Comparison of ENCODE assay signal across 8 cellular contexts in the genomic region with DNA sequence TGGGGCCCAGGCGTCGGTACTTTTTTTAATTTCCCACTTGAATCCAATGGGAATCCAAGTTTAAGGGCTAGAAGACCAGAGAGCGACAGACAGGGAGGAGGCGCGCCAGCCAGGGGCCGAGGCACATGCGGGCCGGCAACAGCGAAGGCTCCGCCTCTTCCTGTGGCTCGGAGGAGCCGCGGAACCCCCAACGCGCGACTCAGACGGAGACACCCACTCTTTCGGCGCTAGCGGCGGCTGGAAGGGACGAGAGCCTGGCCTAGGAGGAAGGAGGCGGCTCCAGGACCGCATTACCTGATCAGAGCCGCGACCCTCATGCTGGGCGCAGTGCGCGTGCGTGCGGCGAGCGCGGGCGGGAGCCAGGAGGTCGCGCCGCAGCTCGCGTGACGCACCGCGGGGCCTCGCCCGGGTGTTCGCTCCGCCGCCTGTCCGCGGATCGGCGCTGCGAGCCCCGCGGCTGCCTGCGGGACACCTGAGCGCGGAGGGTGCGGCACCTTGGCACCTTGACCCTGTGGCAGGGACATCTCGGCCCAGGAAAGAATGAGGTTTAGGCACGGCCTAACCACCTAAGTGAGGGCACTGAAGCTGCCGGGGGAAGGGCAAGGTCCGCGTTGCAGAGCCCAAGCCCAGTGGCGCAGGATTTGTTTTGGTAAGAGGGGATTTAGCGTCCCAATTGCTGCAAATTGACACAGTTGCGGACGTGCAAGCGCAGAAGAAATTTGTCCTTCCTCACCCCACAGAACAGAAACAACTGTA. TPM values are rescaled to one million over a fixed set of nuclear protein-coding genes. Genes with fewer than 3 reads are reported as not detected.
DNase-seq lines count a peak whose midpoint lies in the region; ATAC-seq and TF ChIP-seq lines count a peak whose summit lies in the region.

A gene with protein sequence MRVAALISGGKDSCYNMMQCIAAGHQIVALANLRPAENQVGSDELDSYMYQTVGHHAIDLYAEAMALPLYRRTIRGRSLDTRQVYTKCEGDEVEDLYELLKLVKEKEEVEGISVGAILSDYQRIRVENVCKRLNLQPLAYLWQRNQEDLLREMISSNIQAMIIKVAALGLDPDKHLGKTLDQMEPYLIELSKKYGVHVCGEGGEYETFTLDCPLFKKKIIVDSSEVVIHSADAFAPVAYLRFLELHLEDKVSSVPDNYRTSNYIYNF (minus strand): TSS at position 341 of the 756 bp plus-strand sequence. CDS start 24 bp downstream, at position 317.

- H3K9me3 ChIP-seq in DND-41 (ENCODE audit: insufficient read depth, low read length, severe bottlenecking): no peaks in the 10 kb centered on the region

- H3K4me3 ChIP-seq in DND-41 (ENCODE audit: low read depth in 1 of 2, low read length in 2 of 2) (peak within 1 kb of the TSS; percentile 53 to 88), fibroblast of pulmonary artery (replicated peaks; ENCODE audit: low read depth, low read length) (peak within 1 kb of the TSS; percentile 73)
- peak within 1 kb of the TSS; percentile 68 for H3K4me3 ChIP-seq in Jurkat, Clone E6-1 (ENCODE audit: low read length)

- no peaks in the 10 kb centered on the region for H3K36me3 Mint-ChIP-seq in activated T-helper 17 cell treated with anti-CD3 and anti-CD28 coated beads, Interleukin-2, amount 50 U/mL, for 72 hours (ENCODE audit: low read depth)
- peaks cover 34% of the 10 kb centered on the region for H3K36me3 Mint-ChIP-seq in nephron progenitor cell (ENCODE audit: low read depth)
- H3K36me3 Mint-ChIP-seq in stimulated activated naive CD8-positive, alpha-beta T cell treated with anti-CD3 and anti-CD28 coated beads, Interleukin-15, Interleukin-2, amounts not matched to agents 100 ng/mL and 50 ng/mL, for 24 hours (ENCODE audit: low read depth): no peaks in the 10 kb centered on the region

- peaks cover 3% of the 10 kb centered on the region for H3K9me3 Mint-ChIP-seq in activated T-helper 17 cell treated with anti-CD3 and anti-CD28 coated beads, Interleukin-2, amount 50 U/mL, for 72 hours
- peaks cover 15% of the 10 kb centered on the region for H3K9me3 Mint-ChIP-seq in nephron progenitor cell
- no peaks in the 10 kb centered on the region for H3K9me3 Mint-ChIP-seq in stimulated activated naive CD8-positive, alpha-beta T cell treated with anti-CD3 and anti-CD28 coated beads, Interleukin-15, Interleukin-2, amounts not matched to agents 100 ng/mL and 50 ng/mL, for 24 hours

- ATAC-seq in DND-41 (ENCODE audit: insufficient read depth, low read depth): peak; percentile 91
- ATAC-seq in GM21717 (IDR thresholded peaks at IDR 0.05; ENCODE audit: unreplicated experiment): peak; percentile 91
- ATAC-seq in activated T-helper 17 cell treated with anti-CD3 and anti-CD28 coated beads, Interleukin-2, amount 50 U/mL, for 72 hours (replicated peaks): peak; percentile 95

- DNase-seq in DND-41: peak; percentile 84
- peak; percentile 75 for DNase-seq in Jurkat, Clone E6-1 (ENCODE audit: low read depth, low spot score)
- DNase-seq in RPMI8226: peak; percentile 60
- DNase-seq in fibroblast of pulmonary artery (ENCODE audit: low read depth): peak; percentile 88
- peak; percentile 81 for DNase-seq in nephron progenitor cell

- H3K79me2 ChIP-seq in DND-41 (ENCODE audit: insufficient read depth, low read length): peaks cover 3% of the 10 kb centered on the region; the same call in 1 of the 2 replicates

- peaks cover 13% of the 10 kb centered on the region for H3K4me1 Mint-ChIP-seq in activated T-helper 17 cell treated with anti-CD3 and anti-CD28 coated beads, Interleukin-2, amount 50 U/mL, for 72 hours
- H3K4me1 Mint-ChIP-seq in nephron progenitor cell: peaks cover 51% of the 10 kb centered on the region
- peaks cover 23% of the 10 kb centered on the region for H3K4me1 Mint-ChIP-seq in stimulated activated naive CD8-positive, alpha-beta T cell treated with anti-CD3 and anti-CD28 coated beads, Interleukin-15, Interleukin-2, amounts not matched to agents 100 ng/mL and 50 ng/mL, for 24 hours (ENCODE audit: low read depth)

- H3K36me3 ChIP-seq in DND-41 (ENCODE audit: insufficient read depth, low read length): no peaks in the 10 kb centered on the region

- H3K4me2 ChIP-seq in DND-41 (ENCODE audit: insufficient read depth, low read length): peak within 1 kb of the TSS; percentile 80

- TF ChIP-seq CTCF in DND-41 (IDR thresholded peaks at IDR 0.05; ENCODE audit: borderline replicate concordance, extremely low read depth, low read length, poor library complexity, severe bottlenecking): no peak
- TF ChIP-seq CTCF in fibroblast of pulmonary artery (IDR thresholded peaks at IDR 0.05; ENCODE audit: low read length, missing control alignments): no peak
- TF ChIP-seq CTCF in nephron progenitor cell (IDR thresholded peaks at IDR 0.05): no peak

- peak within 1 kb of the TSS; percentile 98 for H3K27ac Mint-ChIP-seq in activated T-helper 17 cell treated with anti-CD3 and anti-CD28 coated beads, Interleukin-2, amount 50 U/mL, for 72 hours
- H3K27ac Mint-ChIP-seq in nephron progenitor cell: peak within 1 kb of the TSS; percentile 100
- peak within 1 kb of the TSS; percentile 98 for H3K27ac Mint-ChIP-seq in stimulated activated naive CD8-positive, alpha-beta T cell treated with anti-CD3 and anti-CD28 coated beads, Interleukin-15, Interleukin-2, amounts not matched to agents 100 ng/mL and 50 ng/mL, for 24 hours

- no peaks in the 10 kb centered on the region for H3K27me3 Mint-ChIP-seq in activated T-helper 17 cell treated with anti-CD3 and anti-CD28 coated beads, Interleukin-2, amount 50 U/mL, for 72 hours
- no peaks in the 10 kb centered on the region for H3K27me3 Mint-ChIP-seq in nephron progenitor cell (ENCODE audit: low read depth, poor library complexity)
- H3K27me3 Mint-ChIP-seq in stimulated activated naive CD8-positive, alpha-beta T cell treated with anti-CD3 and anti-CD28 coated beads, Interleukin-15, Interleukin-2, amounts not matched to agents 100 ng/mL and 50 ng/mL, for 24 hours: no peaks in the 10 kb centered on the region

- H3K27ac ChIP-seq in DND-41 (ENCODE audit: low read length): peak within 1 kb of the TSS; percentile 98

- peaks cover 23% of the 10 kb centered on the region for H3K4me1 ChIP-seq in DND-41 (ENCODE audit: insufficient read depth, low read length)

- H4K20me1 ChIP-seq in DND-41 (ENCODE audit: insufficient read depth, low read length): no peaks in the 10 kb centered on the region

- H3K9ac ChIP-seq in DND-41 (ENCODE audit: low read depth, low read length): peak within 1 kb of the TSS; percentile 90

- H3K27me3 ChIP-seq in DND-41 (ENCODE audit: insufficient read depth, low read length, poor library complexity): no peaks in the 10 kb centered on the region

- H2AFZ ChIP-seq in DND-41 (ENCODE audit: low read depth, low read length): peak within 1 kb of the TSS; percentile 99

- H3K4me3 Mint-ChIP-seq in activated T-helper 17 cell treated with anti-CD3 and anti-CD28 coated beads, Interleukin-2, amount 50 U/mL, for 72 hours: peak within 1 kb of the TSS; percentile 93
- peak within 1 kb of the TSS; percentile 98 for H3K4me3 Mint-ChIP-seq in nephron progenitor cell
- H3K4me3 Mint-ChIP-seq in stimulated activated naive CD8-positive, alpha-beta T cell treated with anti-CD3 and anti-CD28 coated beads, Interleukin-15, Interleukin-2, amounts not matched to agents 100 ng/mL and 50 ng/mL, for 24 hours: peak within 1 kb of the TSS; percentile 95

RNA-seq across cellular contexts. Expression of the gene that starts here (rescaled TPM):
- polyA plus RNA-seq in Jurkat, Clone E6-1 (2012; ENCODE audit: insufficient read depth, insufficient read length): 28.9 TPM
- total RNA-seq in activated T-helper 17 cell treated with anti-CD3 and anti-CD28 coated beads, Interleukin-2, amount 50 U/mL, for 72 hours: 1 to 10 TPM; 3.9 to 9.9 TPM

Comparison
In these comparisons a context has a peak if more than half of its experiments do, and no peak if none do; other contexts are left out.
1. Peak in every context shown above with its lines: DNase-seq, ATAC-seq, H3K4me3 ChIP-seq and H3K27ac ChIP-seq.